ENCODE assay signal across 8 cellular contexts in the genomic region with DNA sequence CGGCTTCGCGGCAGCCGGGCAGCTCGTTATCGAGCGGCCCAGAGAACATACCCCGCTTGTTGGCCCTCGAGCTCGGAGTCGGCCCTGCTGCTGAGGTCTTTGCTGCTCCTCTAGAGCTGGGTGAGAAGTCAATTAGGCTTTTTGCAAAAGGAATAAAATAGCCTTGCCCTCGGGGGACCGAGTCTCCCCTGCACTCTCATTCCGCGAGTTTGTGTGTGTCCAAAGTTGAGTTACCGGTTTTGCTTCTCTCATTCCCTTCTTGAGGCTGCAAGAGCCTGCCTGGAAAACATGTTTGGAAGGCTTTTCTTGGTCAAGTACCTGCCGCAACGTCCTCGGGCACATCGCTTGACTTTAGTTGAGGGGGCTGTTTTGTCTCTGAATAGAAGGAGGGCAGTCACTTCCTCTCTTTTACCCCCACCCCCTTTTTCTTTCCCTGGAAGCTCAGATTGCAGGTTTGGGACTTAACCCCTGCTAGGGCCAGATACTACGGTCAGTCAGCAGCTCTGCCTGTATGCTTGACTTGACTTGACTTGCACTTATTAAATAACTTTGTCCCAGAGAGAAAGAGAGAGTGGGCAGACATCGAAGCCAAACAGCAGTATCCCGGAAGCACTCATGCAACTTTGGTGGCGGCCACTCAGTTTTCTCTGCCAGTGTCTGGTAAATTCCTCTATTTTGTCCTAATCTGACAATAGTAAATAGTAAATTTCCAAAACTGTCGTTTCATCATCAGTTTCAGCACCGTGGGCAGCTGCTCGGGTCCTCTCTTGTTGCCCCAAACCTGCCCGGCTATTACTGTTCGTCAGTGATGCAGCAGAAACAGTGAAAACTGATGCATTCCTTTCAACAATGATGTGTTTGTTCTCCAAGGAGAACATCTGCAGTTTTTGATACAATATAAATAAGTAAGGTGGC. TPM values are rescaled to one million over a fixed set of nuclear protein-coding genes. Genes with fewer than 3 reads are reported as not detected.
A peak's percentile ranks its signal among the peaks of the same experiment; 100 is the strongest.
DNase-seq lines count a peak whose midpoint lies in the region; ATAC-seq, FAIRE-seq and TF ChIP-seq lines count a peak whose summit lies in the region.

No MANE protein-coding gene starts in this region.

- H3K27me3 Mint-ChIP-seq in IgD-negative memory B cell (no peaks in the 10 kb centered on the region), mesothelial cell of epicardium (ENCODE audit: low read depth) (no peaks in the 10 kb centered on the region)

- peak; percentile 50 for FAIRE-seq in endothelial cell of umbilical vein (lab: Jason Lieb, UNC)

- no peaks in the 10 kb centered on the region for H3K9me1 ChIP-seq in endothelial cell of umbilical vein (replicated peaks; ENCODE audit: control insufficient read depth, extremely low read depth, insufficient read depth, low read length)

- POLR2A ChIA-PET in endothelial cell of umbilical vein (lab: Charles Lee) = no interaction called here

- BruUV-seq in endothelial cell of umbilical vein (replicated peaks; lab: Mats Ljungman, UMichigan) = TSS peak; percentile 49

- peak overlapping the region; percentile 83 for H2AFZ ChIP-seq in endothelial cell of umbilical vein (ENCODE audit: low read depth, low read length)

- peak overlapping the region; percentile 94 to 100 (median 99) for H3K27ac Mint-ChIP-seq in IgD-negative memory B cell
- peak overlapping the region; percentile 99 for H3K27ac Mint-ChIP-seq in mesothelial cell of epicardium

- peak; percentile 27 for ATAC-seq in GM21723 (IDR thresholded peaks at IDR 0.05; ENCODE audit: unreplicated experiment)

- H3K4me1 ChIP-seq in endothelial cell of umbilical vein (ENCODE audit: control insufficient read depth, extremely low read depth, insufficient read depth, low read length) = peaks cover 24% of the 10 kb centered on the region
- H3K4me1 ChIP-seq in tibial artery = peaks cover 0 to 52% (median 15%) of the 10 kb centered on the region in 4 donors

- peaks cover 28% of the 10 kb centered on the region for H3K79me2 ChIP-seq in endothelial cell of umbilical vein (ENCODE audit: control insufficient read depth, insufficient read depth, low read length)

- no peaks in the 10 kb centered on the region for H4K20me1 ChIP-seq in endothelial cell of umbilical vein (replicated peaks; ENCODE audit: control insufficient read depth, extremely low read depth, insufficient read depth, low read length)

- H3K4me1 Mint-ChIP-seq in IgD-negative memory B cell (peaks cover 42 to 64% (median 44%) of the 10 kb centered on the region in 3 donors), mesothelial cell of epicardium (peaks cover 29% of the 10 kb centered on the region)

- H3K36me3 Mint-ChIP-seq in IgD-negative memory B cell (no peaks in the 10 kb centered on the region), mesothelial cell of epicardium (no peaks in the 10 kb centered on the region)

- CTCF ChIA-PET in endothelial cell of umbilical vein (lab: Charles Lee) = interaction anchor here (0.6 to 1.6 kb wide), 6 partner anchors 42 to 321 kb away, joined by 3 to 4 read pairs (median 4); a partner anchor contains a TSS

- intact Hi-C loops in endothelial cell of umbilical vein (cut with micrococcal nuclease) (loop anchor here (1.0 to 5.0 kb wide), 3 partner anchors 156 to 307 kb away; a partner anchor contains a TSS), tibial artery (cut with DNase I; ENCODE audit: low total_unique reads) (no loop called here)

- TF ChIP-seq CTCF in WI38 (IDR thresholded peaks at IDR 0.05; ENCODE audit: low read depth, low read length) = no peak
- no peak for TF ChIP-seq CTCF in endothelial cell of umbilical vein (IDR thresholded peaks at IDR 0.05; ENCODE audit: extremely low read depth in 1 of 2, insufficient read depth in 1 of 2, low read depth in 1 of 2, low read length in 2 of 2)
- no peak for TF ChIP-seq CTCF in mesothelial cell of epicardium (IDR thresholded peaks at IDR 0.05; ENCODE audit: unreplicated experiment)
- TF ChIP-seq CTCF in tibial artery (IDR thresholded peaks at IDR 0.05) = no peak

- TF ChIP-seq POLR2A in endothelial cell of umbilical vein (IDR thresholded peaks at IDR 0.05; ENCODE audit: low read depth, low read length) = no peak

- H3K27ac ChIP-seq in endothelial cell of umbilical vein (ENCODE audit: insufficient read depth, low read depth, low read length) (peak overlapping the region; percentile 65), tibial artery (peak overlapping the region; percentile 94 to 98)

- peak overlapping the region; percentile 99 to 100 (median 100) for H3K4me3 Mint-ChIP-seq in IgD-negative memory B cell
- peak overlapping the region; percentile 98 for H3K4me3 Mint-ChIP-seq in mesothelial cell of epicardium

- H3K4me2 ChIP-seq in endothelial cell of umbilical vein (ENCODE audit: insufficient read depth, low read length) = peak overlapping the region; percentile 86

- H3K9me3 Mint-ChIP-seq in IgD-negative memory B cell (no peaks in the 10 kb centered on the region), mesothelial cell of epicardium (no peaks in the 10 kb centered on the region)

- H3K27me3 ChIP-seq in endothelial cell of umbilical vein (ENCODE audit: control insufficient read depth in 2 of 2, insufficient read depth in 2 of 2, low read length in 2 of 2) = no peaks in the 10 kb centered on the region
- no peaks in the 10 kb centered on the region for H3K27me3 ChIP-seq in tibial artery

- DNase-seq in endothelial cell of umbilical vein (ENCODE audit: low read depth, low spot score) = peak; percentile 71
- DNase-seq in mesothelial cell of epicardium (ENCODE audit: low spot score in 2 of 2, unreplicated experiment in 2 of 2) = no peak
- peak in 1 of 2 donors; percentile 24 for DNase-seq in tibial artery
- no peak for DNase-seq in NCI-H1436 treated with DMSO at 0.1 percent for 48 hours (lab: John Stamatoyannopoulos, UW)

- no peaks in the 10 kb centered on the region for H3K9me3 ChIP-seq in endothelial cell of umbilical vein (replicated peaks; ENCODE audit: control insufficient read depth, insufficient read depth, low read length)
- H3K9me3 ChIP-seq in tibial artery = no peaks in the 10 kb centered on the region

- peak overlapping the region; percentile 92 for H3K4me3 ChIP-seq in GM08714 (ENCODE audit: low read length)
- H3K4me3 ChIP-seq in WI38 (ENCODE audit: low read depth, low read length) = peak overlapping the region; percentile 85
- peak overlapping the region; percentile 59 to 84 (median 83) for H3K4me3 ChIP-seq in endothelial cell of umbilical vein (replicated peaks in 1 of 3; ENCODE audit: insufficient read depth in 1 of 3, low read depth in 1 of 3, low read length in 3 of 3)
- peak overlapping the region; percentile 71 to 78 for H3K4me3 ChIP-seq in tibial artery

- H3K36me3 ChIP-seq in endothelial cell of umbilical vein (ENCODE audit: control insufficient read depth in 2 of 2, extremely low read depth in 1 of 2, insufficient read depth in 2 of 2, low read length in 2 of 2) (no peaks in the 10 kb centered on the region), tibial artery (no peaks in the 10 kb centered on the region)

- peak overlapping the region; percentile 67 for H3K9ac ChIP-seq in endothelial cell of umbilical vein (replicated peaks; ENCODE audit: extremely low read depth, insufficient read depth, low read length)

- dilution Hi-C loops in endothelial cell of umbilical vein (cut with MboI; ENCODE audit: extremely low pct_ligation_motif_present, low sequenced_read_pairs) = no loop called here

TF ChIP-seq in endothelial cell of umbilical vein, 7 proteins besides CTCF, POLR2A, EP300 and RAD21:
- no peak for TF ChIP-seq POLR2AphosphoS5 (IDR thresholded peaks at IDR 0.05; ENCODE audit: insufficient read depth, low read depth, low read length)
- TF ChIP-seq MYC (IDR thresholded peaks at IDR 0.05; ENCODE audit: low read depth, low read length) = no peak

RNA-seq across cellular contexts. Expression of a gene that starts 0.6 kb away (rescaled TPM):
- polyA plus RNA-seq in IgD-negative memory B cell = 121 TPM
- total RNA-seq in endothelial cell of umbilical vein = 27.1 and 29.5 TPM in 2 replicates
- polyA plus RNA-seq in endothelial cell of umbilical vein = 14.8 and 16.4 TPM in 2 replicates
- polyA plus RNA-seq in endothelial cell of umbilical vein (2011; cell fraction: cytosol; rRNA removed) = 20.3 and 22.2 TPM in 2 replicates
- 23.1 and 24.2 TPM in 2 replicates for polyA plus RNA-seq in endothelial cell of umbilical vein (2011; cell fraction: nucleus; rRNA removed)
- 18.0 and 28.6 TPM in 2 replicates for polyA plus RNA-seq in endothelial cell of umbilical vein (2012)
- 39.7 and 49.4 TPM in 2 replicates for polyA minus RNA-seq in endothelial cell of umbilical vein
- polyA minus RNA-seq in endothelial cell of umbilical vein (2011; cell fraction: cytosol; rRNA and poly(A)+ RNA removed) = 97.7 TPM
- polyA minus RNA-seq in endothelial cell of umbilical vein (2011; cell fraction: nucleus; rRNA and poly(A)+ RNA removed) = 40.5 and 42.7 TPM in 2 replicates
- 29.8 to 38.0 TPM (median 30.9 TPM) in 3 replicates for total RNA-seq in mesothelial cell of epicardium

RNA-seq across cellular contexts. Expression of a gene that starts 21.3 kb away (rescaled TPM):
- polyA plus RNA-seq in IgD-negative memory B cell = not detected
- total RNA-seq in endothelial cell of umbilical vein = not detected in 2 replicates
- not detected in 2 replicates for polyA plus RNA-seq in endothelial cell of umbilical vein
- polyA plus RNA-seq in endothelial cell of umbilical vein (2011; cell fraction: cytosol; rRNA removed) = not detected in 2 replicates
- 0.33 and 0.56 TPM in 2 replicates for polyA plus RNA-seq in endothelial cell of umbilical vein (2011; cell fraction: nucleus; rRNA removed)
- polyA plus RNA-seq in endothelial cell of umbilical vein (2012) = not detected in 2 replicates
- not detected in 2 replicates for polyA minus RNA-seq in endothelial cell of umbilical vein
- polyA minus RNA-seq in endothelial cell of umbilical vein (2011; cell fraction: cytosol; rRNA and poly(A)+ RNA removed) = not detected
- polyA minus RNA-seq in endothelial cell of umbilical vein (2011; cell fraction: nucleus; rRNA and poly(A)+ RNA removed) = not detected in 2 replicates
- total RNA-seq in mesothelial cell of epicardium = 0.13 to 0.34 TPM in 2 of 3 replicates, not detected in the other
